Comparison of ENCODE assay signal across 31 cellular contexts in the genomic region with DNA sequence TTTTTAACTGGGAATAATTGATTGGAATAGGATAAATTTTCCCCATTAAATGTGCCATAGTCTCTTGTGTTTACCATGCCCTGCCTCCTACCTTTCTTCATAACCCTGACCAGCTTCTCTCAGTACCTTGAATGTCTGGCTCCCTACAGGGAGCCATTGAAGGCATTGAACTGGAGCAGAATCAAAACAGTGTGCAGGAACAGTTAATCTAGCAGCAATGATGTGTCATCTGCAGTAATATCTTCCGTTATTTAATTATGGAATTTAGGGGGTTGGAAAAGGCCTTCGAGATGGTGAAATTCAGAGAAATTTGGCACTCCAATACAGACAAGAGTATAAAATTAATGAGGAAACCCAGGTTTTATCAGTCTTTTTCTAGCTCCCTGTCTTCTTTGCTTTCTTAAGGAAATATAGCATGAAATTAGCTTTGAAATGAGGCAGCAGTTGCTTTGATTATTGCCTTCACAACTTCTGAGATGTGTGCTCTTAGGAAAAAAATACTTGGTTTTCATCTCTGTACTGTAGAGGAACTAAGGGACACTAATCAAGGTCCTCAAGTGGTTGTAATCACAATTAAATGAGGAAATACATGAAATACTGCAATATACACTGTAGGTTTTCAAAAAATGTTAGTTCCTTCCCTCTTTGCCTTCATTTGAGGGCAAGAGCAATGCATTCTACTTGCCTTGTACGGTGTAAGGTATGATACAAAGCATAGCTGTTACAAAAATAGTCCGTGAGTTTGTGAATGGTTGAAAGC.
A peak's percentile ranks its signal among the peaks of the same experiment; 100 is the strongest.
DNase-seq lines count a peak whose midpoint lies in the region; ATAC-seq and TF ChIP-seq lines count a peak whose summit lies in the region.
"Had no signal": no experiment of that assay in that cellular context is flagged by ENCODE, and none has a peak within 500 bp of the region (broad histone marks: within the 10 kb centered on the region; RNA-seq: fewer than 3 reads in every experiment).

No MANE protein-coding gene starts in this region.

- H3K9me3 Mint-ChIP-seq in nephron: no peaks in the 10 kb centered on the region
- H3K9me3 Mint-ChIP-seq in stimulated activated effector memory CD8-positive, alpha-beta T cell treated with anti-CD3 and anti-CD28 coated beads, Interleukin-12 subunit alpha, Interleukin-12 subunit beta, amount 100 ng/mL, for 72 hours: no peaks in the 10 kb centered on the region
- H3K9me3 Mint-ChIP-seq: activated B cell treated with CpG ODN at 0.5 μM for 24 hours; activated naive CD4-positive, alpha-beta T cell treated with anti-CD3 and anti-CD28 coated beads, Interleukin-2, amount 10 ng/mL, durations not matched to agents 7 days and 5 days; activated T-helper 1 cell treated with anti-CD3 and anti-CD28 coated beads, Interleukin-12 subunit alpha, Interleukin-12 subunit beta, Interleukin-2, Interleukin-4 antibody, amounts not matched to agents 30 ng/mL and 10 ng/mL and 1 ng/mL, durations not matched to agents 14 hours and 24 hours and 36 hours; CD4-positive, alpha-beta T cell; effector memory CD8-positive, alpha-beta T cell; natural killer cell had no signal

- H3K4me1 Mint-ChIP-seq in nephron: peaks cover 61% of the 10 kb centered on the region
- H3K4me1 Mint-ChIP-seq in stimulated activated effector memory CD8-positive, alpha-beta T cell treated with anti-CD3 and anti-CD28 coated beads, Interleukin-12 subunit alpha, Interleukin-12 subunit beta, amount 100 ng/mL, for 72 hours: peaks cover 4% of the 10 kb centered on the region
- H3K4me1 Mint-ChIP-seq: activated naive CD4-positive, alpha-beta T cell treated with anti-CD3 and anti-CD28 coated beads, Interleukin-2, amount 10 ng/mL, durations not matched to agents 7 days and 5 days had no signal

- TF ChIP-seq RAD21 in SK-N-SH (IDR thresholded peaks at IDR 0.05; ENCODE audit: low read length): no peak

- H3K27ac ChIP-seq in SK-N-SH (ENCODE audit: low read depth in 2 of 2, low read length in 1 of 2): peak overlapping the region; percentile 67 to 91; a peak in 3 of 4 replicates
- H3K27ac ChIP-seq in fibroblast of lung (ENCODE audit: insufficient read depth, low read length): no peak overlapping the region
- no peak overlapping the region for H3K27ac ChIP-seq in upper lobe of right lung
- H3K27ac ChIP-seq: cardiac muscle cell, HL-60, ovary had no signal

- POLR2A ChIA-PET in SK-N-SH (lab: Yijun Ruan, JAX): no interaction called here

- in situ Hi-C loops in GM13977 (cut with MboI; ENCODE audit: low pct_unique_long_range_greater_than_20kb, low sequenced_read_pairs, unreplicated experiment): no loop called here

- H3K27ac Mint-ChIP-seq in nephron: peak overlapping the region; percentile 32 to 94 (median 93)
- no peak overlapping the region for H3K27ac Mint-ChIP-seq in stimulated activated effector memory CD8-positive, alpha-beta T cell treated with anti-CD3 and anti-CD28 coated beads, Interleukin-12 subunit alpha, Interleukin-12 subunit beta, amount 100 ng/mL, for 72 hours
- H3K27ac Mint-ChIP-seq: activated B cell treated with CpG ODN at 0.5 μM for 24 hours; activated naive CD4-positive, alpha-beta T cell treated with anti-CD3 and anti-CD28 coated beads, Interleukin-2, amount 10 ng/mL, durations not matched to agents 7 days and 5 days; activated T-helper 1 cell treated with anti-CD3 and anti-CD28 coated beads, Interleukin-12 subunit alpha, Interleukin-12 subunit beta, Interleukin-2, Interleukin-4 antibody, amounts not matched to agents 30 ng/mL and 10 ng/mL and 1 ng/mL, durations not matched to agents 14 hours and 24 hours and 36 hours; CD4-positive, alpha-beta T cell; effector memory CD8-positive, alpha-beta T cell; natural killer cell had no signal

- no peaks in the 10 kb centered on the region for H3K27me3 ChIP-seq in SK-N-SH (ENCODE audit: insufficient read depth)
- H3K27me3 ChIP-seq in fibroblast of lung (ENCODE audit: control insufficient read depth, insufficient read depth, low read length): no peaks in the 10 kb centered on the region
- no peaks in the 10 kb centered on the region for H3K27me3 ChIP-seq in upper lobe of right lung
- H3K27me3 ChIP-seq: cardiac muscle cell, ovary had no signal

- intact Hi-C loops in upper lobe of right lung (cut with DNase I): no loop called here

- H3F3A ChIP-seq in SK-N-SH (replicated peaks; ENCODE audit: insufficient read depth): peaks cover 14% of the 10 kb centered on the region

- no peaks in the 10 kb centered on the region for H3K27me3 Mint-ChIP-seq in nephron (ENCODE audit: low read depth)
- H3K27me3 Mint-ChIP-seq: activated B cell treated with CpG ODN at 0.5 μM for 24 hours; activated naive CD4-positive, alpha-beta T cell treated with anti-CD3 and anti-CD28 coated beads, Interleukin-2, amount 10 ng/mL, durations not matched to agents 7 days and 5 days; CD4-positive, alpha-beta T cell; effector memory CD8-positive, alpha-beta T cell had no signal

- CTCF ChIA-PET in SK-N-SH (lab: Yijun Ruan, JAX): no interaction called here

- no peaks in the 10 kb centered on the region for H3K36me3 ChIP-seq in SK-N-SH (replicated peaks in 1 of 2; ENCODE audit: control insufficient read depth in 1 of 2, insufficient read depth in 2 of 2, low read length in 1 of 2)
- H3K36me3 ChIP-seq in fibroblast of lung (ENCODE audit: control insufficient read depth, insufficient read depth, low read length): no peaks in the 10 kb centered on the region
- H3K36me3 ChIP-seq in upper lobe of right lung: no peaks in the 10 kb centered on the region
- H3K36me3 ChIP-seq: cardiac muscle cell, ovary had no signal

- H3K4me1 ChIP-seq in SK-N-SH (ENCODE audit: control insufficient read depth in 1 of 2, insufficient read depth in 2 of 2, low read depth in 1 of 2, low read length in 1 of 2) (peaks cover 3 to 6% of the 10 kb centered on the region in 2 experiments; a peak in 2 of 4 replicates), fibroblast of lung (ENCODE audit: control insufficient read depth, extremely low read depth, insufficient read depth, low read length) (peaks cover 8% of the 10 kb centered on the region), upper lobe of right lung (peaks cover 7% of the 10 kb centered on the region)

- no peaks in the 10 kb centered on the region for H3K79me2 ChIP-seq in SK-N-SH (ENCODE audit: insufficient read depth)
- no peaks in the 10 kb centered on the region for H3K79me2 ChIP-seq in fibroblast of lung (ENCODE audit: control insufficient read depth, insufficient read depth, low read length)

- H3K9me3 ChIP-seq in SK-N-SH: no peaks in the 10 kb centered on the region
- no peaks in the 10 kb centered on the region for H3K9me3 ChIP-seq in fibroblast of lung (ENCODE audit: control insufficient read depth, insufficient read depth, low read depth, low read length)
- no peaks in the 10 kb centered on the region for H3K9me3 ChIP-seq in upper lobe of right lung
- H3K9me3 ChIP-seq: ovary had no signal

- H3K4me3 Mint-ChIP-seq in nephron: no peak overlapping the region
- H3K4me3 Mint-ChIP-seq in stimulated activated effector memory CD8-positive, alpha-beta T cell treated with anti-CD3 and anti-CD28 coated beads, Interleukin-12 subunit alpha, Interleukin-12 subunit beta, amount 100 ng/mL, for 72 hours: no peak overlapping the region
- H3K4me3 Mint-ChIP-seq: activated B cell treated with CpG ODN at 0.5 μM for 24 hours; activated naive CD4-positive, alpha-beta T cell treated with anti-CD3 and anti-CD28 coated beads, Interleukin-2, amount 10 ng/mL, durations not matched to agents 7 days and 5 days; activated T-helper 1 cell treated with anti-CD3 and anti-CD28 coated beads, Interleukin-12 subunit alpha, Interleukin-12 subunit beta, Interleukin-2, Interleukin-4 antibody, amounts not matched to agents 30 ng/mL and 10 ng/mL and 1 ng/mL, durations not matched to agents 14 hours and 24 hours and 36 hours; CD4-positive, alpha-beta T cell; effector memory CD8-positive, alpha-beta T cell; mesothelial cell of epicardium; natural killer cell had no signal

- no peak overlapping the region for H3K4me2 ChIP-seq in SK-N-SH
- H3K4me2 ChIP-seq in fibroblast of lung (ENCODE audit: extremely low read depth, insufficient read depth, low read length): no peak overlapping the region

- 89% methylated on average over 4 of the region's 4 CpGs for WGBS in SK-N-SH (ENCODE audit: low lambda C conversion rate)

- H3K9ac ChIP-seq in SK-N-SH (no peak overlapping the region), fibroblast of lung (ENCODE audit: insufficient read depth, low read length) (no peak overlapping the region)

- peaks cover 61% of the 10 kb centered on the region for H3K36me3 Mint-ChIP-seq in nephron (ENCODE audit: low read depth)
- H3K36me3 Mint-ChIP-seq in stimulated activated effector memory CD8-positive, alpha-beta T cell treated with anti-CD3 and anti-CD28 coated beads, Interleukin-12 subunit alpha, Interleukin-12 subunit beta, amount 100 ng/mL, for 72 hours: no peaks in the 10 kb centered on the region
- H3K36me3 Mint-ChIP-seq: activated naive CD4-positive, alpha-beta T cell treated with anti-CD3 and anti-CD28 coated beads, Interleukin-2, amount 10 ng/mL, durations not matched to agents 7 days and 5 days; natural killer cell had no signal

- TF ChIP-seq EP300 in SK-N-SH (IDR thresholded peaks at IDR 0.05; ENCODE audit: borderline replicate concordance in 1 of 2, low read depth in 1 of 2, low read length in 1 of 2): no peak

- ATAC-seq in SK-N-SH treated with all-trans-retinoic acid at 6 μM for 48 hours: no peak
- ATAC-seq in upper lobe of right lung: no peak
- ATAC-seq in stimulated activated effector memory CD8-positive, alpha-beta T cell treated with anti-CD3 and anti-CD28 coated beads, Interleukin-12 subunit alpha, Interleukin-12 subunit beta, amount 100 ng/mL, for 72 hours: no peak
- ATAC-seq: effector memory CD8-positive, alpha-beta T cell; left ventricle myocardium superior; natural killer cell; Panc1 had no signal

- no peak for TF ChIP-seq CTCF in SK-N-SH (IDR thresholded peaks at IDR 0.05)
- TF ChIP-seq CTCF in fibroblast of lung (conservative IDR thresholded peaks at IDR 0.05 in 1 of 2, IDR thresholded peaks at IDR 0.05 in 1 of 2; ENCODE audit: low read depth in 1 of 2, low read length in 2 of 2): no peak
- no peak for TF ChIP-seq CTCF in nephron (IDR thresholded peaks at IDR 0.05; ENCODE audit: unreplicated experiment in 3 of 3)
- no peak for TF ChIP-seq CTCF in GM13977 (IDR thresholded peaks at IDR 0.05; ENCODE audit: extremely low read depth, insufficient read depth, missing control alignments)
- TF ChIP-seq CTCF in upper lobe of right lung (IDR thresholded peaks at IDR 0.05): no peak

- no peak overlapping the region for H2AFZ ChIP-seq in SK-N-SH (ENCODE audit: low read depth)
- no peak overlapping the region for H2AFZ ChIP-seq in fibroblast of lung (ENCODE audit: low read length)

- H4K20me1 ChIP-seq in SK-N-SH (ENCODE audit: insufficient read depth) (no peaks in the 10 kb centered on the region), fibroblast of lung (ENCODE audit: control insufficient read depth, extremely low read depth, insufficient read depth, low read length) (no peaks in the 10 kb centered on the region)

- no peak overlapping the region for H3K4me3 ChIP-seq in SK-N-SH (ENCODE audit: low read depth in 2 of 2, low read length in 1 of 2)
- no peak overlapping the region for H3K4me3 ChIP-seq in fibroblast of lung (replicated peaks in 1 of 4; ENCODE audit: control extremely low read depth in 1 of 4, insufficient read depth in 1 of 4, low read depth in 3 of 4, low read length in 4 of 4)
- no peak overlapping the region for H3K4me3 ChIP-seq in upper lobe of right lung
- H3K4me3 ChIP-seq: cardiac muscle cell, coronary artery, ovary had no signal

- no peaks in the 10 kb centered on the region for H3K9me2 ChIP-seq in SK-N-SH

- DNase-seq in SK-N-SH (no peak), fibroblast of lung (ENCODE audit: low read depth in 2 of 2) (peak; percentile 32 to 45), GM13977 (ENCODE audit: low spot score) (no peak), upper lobe of right lung (no peak), putamen (ENCODE audit: low spot score) (no peak)
- no peak for DNase-seq in stimulated activated effector memory CD8-positive, alpha-beta T cell treated with anti-CD3 and anti-CD28 coated beads, Interleukin-12 subunit alpha, Interleukin-12 subunit beta, amount 100 ng/mL, for 72 hours (ENCODE audit: low spot score in 2 of 2)
- DNase-seq: 8988T; activated B cell treated with CpG ODN at 0.5 μM for 24 hours; activated CD4-positive, alpha-beta T cell treated with anti-CD3 and anti-CD28 coated beads, Interleukin-2, amount 50 U/mL, for 4 hours; activated naive CD4-positive, alpha-beta T cell treated with anti-CD3 and anti-CD28 coated beads, Interleukin-2, amount 10 ng/mL, durations not matched to agents 7 days and 5 days; amygdala; CD4-positive, alpha-beta T cell; effector memory CD8-positive, alpha-beta T cell; Kasumi-1; left ventricle myocardium superior; natural killer cell; NCI-H187 treated with DMSO at 0.1 percent for 48 hours; NCI-H524 treated with DMSO at 0.1 percent for 48 hours; ovary; SHP77 treated with DMSO at 0.1 percent for 48 hours; stimulated activated CD4-positive, alpha-beta T cell treated with anti-CD3 and anti-CD28 coated beads, Interleukin-4, amount 100 ng/mL, for 1 hour; substantia nigra; T1000 had no signal

Comparison
In these comparisons a context has a peak if more than half of its experiments do, and no peak if none do; other contexts are left out.
1. DNase-seq: peak in fibroblast of lung (2 of 2); none in SK-N-SH (single experiment), GM13977 (single experiment), upper lobe of right lung (single experiment), stimulated activated effector memory CD8-positive, alpha-beta T cell treated with anti-CD3 and anti-CD28 coated beads, Interleukin-12 subunit alpha, Interleukin-12 subunit beta, amount 100 ng/mL, for 72 hours (0 of 2) and putamen (single experiment).
2. H3K27ac ChIP-seq: peak in SK-N-SH (2 of 2); none in fibroblast of lung (single experiment) and upper lobe of right lung (single experiment).